In genomic region chr5:145365464-145365863, GRCh38 we compare ENCODE assay signal across 20 cellular contexts.
DNase-seq lines count a peak whose midpoint lies in the region; ATAC-seq and TF ChIP-seq lines count a peak whose summit lies in the region.
"Had no signal": no experiment of that assay in that cellular context is flagged by ENCODE, and none has a peak within 500 bp of the region (broad histone marks: within the 10 kb centered on the region; RNA-seq: fewer than 3 reads in every experiment).

No MANE protein-coding gene starts in this region.

- H3K23ac ChIP-seq in IMR-90 (ENCODE audit: low read depth, low read length) = no peak overlapping the region

- H3K27ac ChIP-seq in heart right ventricle = no peak overlapping the region
- no peak overlapping the region for H3K27ac ChIP-seq in right cardiac atrium (ENCODE audit: low read length)
- H3K27ac ChIP-seq in IMR-90 (ENCODE audit: insufficient read depth, low read length) = no peak overlapping the region
- no peak overlapping the region for H3K27ac ChIP-seq in osteoblast (ENCODE audit: low read depth, low read length)

- H2BK5ac ChIP-seq in IMR-90 (ENCODE audit: low read depth, low read length, poor library complexity, severe bottlenecking) = peak overlapping the region; percentile 53

- H3K4ac ChIP-seq in IMR-90 (ENCODE audit: low read depth, low read length) = peak overlapping the region; percentile 67

- H2AK5ac ChIP-seq in IMR-90 (ENCODE audit: low read depth, low read length) = peak overlapping the region; percentile 48; the same call in 1 of the 2 replicates

- H3K9me1 ChIP-seq in IMR-90 (ENCODE audit: insufficient read depth, low read length) = no peaks in the 10 kb centered on the region

- BruUV-seq in IMR-90 (replicated peaks; lab: Mats Ljungman, UMichigan) = no TSS peak

- no peaks in the 10 kb centered on the region for H3K4me1 Mint-ChIP-seq in nephron progenitor cell
- H3K4me1 Mint-ChIP-seq: CD4-positive, CD25-positive, alpha-beta regulatory T cell; GM23338; H9 had no signal

- in situ Hi-C loops in IMR-90 (cut with MboI; ENCODE audit: low sequenced_read_pairs) = no loop called here

- no peak overlapping the region for H3K4me3 Mint-ChIP-seq in nephron progenitor cell
- H3K4me3 Mint-ChIP-seq: CD4-positive, CD25-positive, alpha-beta regulatory T cell; CD8-positive, alpha-beta T cell; GM23338; H9 had no signal

- no peak for TF ChIP-seq POLR2A in IMR-90 (IDR thresholded peaks at IDR 0.05; ENCODE audit: low read depth, low read length)

- no peaks in the 10 kb centered on the region for H4K20me1 ChIP-seq in IMR-90 (ENCODE audit: insufficient read depth, low read length)
- no peaks in the 10 kb centered on the region for H4K20me1 ChIP-seq in osteoblast (ENCODE audit: insufficient read depth, low read length)

- H2AK9ac ChIP-seq in IMR-90 (replicated peaks; ENCODE audit: low read depth, low read length, poor library complexity) = no peak overlapping the region

- no peak overlapping the region for H3K4me2 ChIP-seq in IMR-90 (ENCODE audit: low read depth, low read length)
- H3K4me2 ChIP-seq in osteoblast (ENCODE audit: insufficient read depth, low read length) = no peak overlapping the region
- H3K4me2 ChIP-seq: GM23338 had no signal

- intact Hi-C loops in heart right ventricle (cut with DNase I) = loop anchor here in 1 of 10 donors (10.0 kb wide), 1 partner anchor 369 kb away; no protein-coding TSS in a partner anchor
- intact Hi-C loops in right cardiac atrium (cut with DNase I) = no loop called here
- intact Hi-C loops in IMR-90 (cut with micrococcal nuclease) = no loop called here

- H3K4me1 ChIP-seq in heart right ventricle (no peaks in the 10 kb centered on the region), right cardiac atrium (ENCODE audit: control insufficient read depth, insufficient read depth, low read length) (no peaks in the 10 kb centered on the region), IMR-90 (ENCODE audit: control insufficient read depth, insufficient read depth, low read length) (peaks cover 9% of the 10 kb centered on the region), osteoblast (ENCODE audit: insufficient read depth, low read length) (peaks cover 41% of the 10 kb centered on the region)
- H3K4me1 ChIP-seq: Caco-2 had no signal

- POLR2A ChIA-PET in IMR-90 (lab: Charles Lee; ENCODE audit: unreplicated experiment) = no interaction called here

- H2BK120ac ChIP-seq in IMR-90 (ENCODE audit: low read depth, low read length) = peak overlapping the region; percentile 91

- H3K27me3 Mint-ChIP-seq in nephron progenitor cell (ENCODE audit: low read depth, poor library complexity) = no peaks in the 10 kb centered on the region
- H3K27me3 Mint-ChIP-seq: CD4-positive, CD25-positive, alpha-beta regulatory T cell had no signal

- no peak overlapping the region for H3K4me3 ChIP-seq in heart right ventricle
- H3K4me3 ChIP-seq in right cardiac atrium (ENCODE audit: low read length) = no peak overlapping the region
- H3K4me3 ChIP-seq in IMR-90 (ENCODE audit: insufficient read depth, low read depth, low read length) = no peak overlapping the region
- H3K4me3 ChIP-seq in osteoblast (ENCODE audit: insufficient read depth, low read length) = no peak overlapping the region
- H3K4me3 ChIP-seq: GM12878, GM23338 had no signal

- H3K79me2 ChIP-seq in osteoblast (ENCODE audit: insufficient read depth, low read length) = no peaks in the 10 kb centered on the region

- no peak for TF ChIP-seq RAD21 in IMR-90 (IDR thresholded peaks at IDR 0.05; ENCODE audit: low read length)

- WGBS in heart right ventricle, 2 donors = 53 to 54% methylated on average over 3 of the region's 3 CpGs
- WGBS in right cardiac atrium = 63% methylated on average over 3 of the region's 3 CpGs
- 100% methylated on average over 1 of the region's 3 CpGs; no CpG with 5 or more reads in 1 of the 2 experiments for WGBS in IMR-90 (ENCODE audit: extremely low coverage in 2 of 2, insufficient read length in 1 of 2), 2 experiments

- H4K91ac ChIP-seq in IMR-90 (ENCODE audit: insufficient read depth, low read depth, low read length) = peak overlapping the region; percentile 62; the same call in 1 of the 2 replicates

- H2BK20ac ChIP-seq in IMR-90 (ENCODE audit: low read depth, low read length) = peak overlapping the region; percentile 92

- peak overlapping the region in 1 of 2 experiments; percentile 54; a peak in 2 of 4 replicates for H4K8ac ChIP-seq in IMR-90 (ENCODE audit: low read depth in 2 of 2, low read length in 2 of 2)

- ATAC-seq in heart right ventricle (peak in 5 of 8 donors; percentile 35 to 81 (median 55)), right cardiac atrium (no peak), IMR-90 (ENCODE audit: low read depth) (no peak), GM18873 (IDR thresholded peaks at IDR 0.05; ENCODE audit: low FRiP score, unreplicated experiment) (no peak), HG03432 (IDR thresholded peaks at IDR 0.05; ENCODE audit: unreplicated experiment) (no peak)
- ATAC-seq: CD8-positive, alpha-beta T cell; GM12878; GM23338; HCT116 had no signal

- DNase-seq in heart right ventricle (no peak), right cardiac atrium (no peak), IMR-90 (no peak), astrocyte of the hippocampus (ENCODE audit: low read depth, low spot score) (peak; percentile 13), osteoblast (ENCODE audit: insufficient read length, low spot score, missing footprints) (no peak), nephron progenitor cell (no peak)
- DNase-seq: C1 segment of cervical spinal cord; Caco-2; CD4-positive, CD25-positive, alpha-beta regulatory T cell; CD8-positive, alpha-beta T cell; DMS153; DND-41; EL; GDM1; H9 had no signal

- H3K36me3 Mint-ChIP-seq in nephron progenitor cell (ENCODE audit: low read depth) = no peaks in the 10 kb centered on the region
- H3K36me3 Mint-ChIP-seq: CD4-positive, CD25-positive, alpha-beta regulatory T cell; CD8-positive, alpha-beta T cell had no signal

- dilution Hi-C loops in IMR-90 (cut with HindIII; ENCODE audit: low sequenced_read_pairs, unreplicated experiment) = no loop called here

- 0 out of 2 replicates have a peak overlapping the region, but pooled peaks have one; percentile 19 for H3K14ac ChIP-seq in IMR-90 (replicated peaks; ENCODE audit: low read depth, low read length)

- peak overlapping the region; percentile 68; the same call in 1 of the 3 replicates for H2BK15ac ChIP-seq in IMR-90 (ENCODE audit: low read depth, low read length)

- H3K18ac ChIP-seq in IMR-90 (ENCODE audit: low read depth, low read length) = peak overlapping the region; percentile 87; the same call in 1 of the 2 replicates

- CTCF ChIA-PET in IMR-90 (lab: Yijun Ruan, JAX) = no interaction called here

- peaks cover 0 to 20% (median 0%) of the 10 kb centered on the region in 11 donors for H3K9me3 ChIP-seq in heart right ventricle
- H3K9me3 ChIP-seq in right cardiac atrium (ENCODE audit: control insufficient read depth, low read length) = no peaks in the 10 kb centered on the region
- 0 out of 2 replicates have a peak, but pooled peaks cover 2% of the 10 kb centered on the region for H3K9me3 ChIP-seq in IMR-90 (ENCODE audit: control insufficient read depth, insufficient read depth, low read length)
- H3K9me3 ChIP-seq in osteoblast (ENCODE audit: low read depth, low read length) = no peaks in the 10 kb centered on the region
- H3K9me3 ChIP-seq: Caco-2 had no signal

- no peak overlapping the region for H3K27ac Mint-ChIP-seq in nephron progenitor cell
- H3K27ac Mint-ChIP-seq: CD4-positive, CD25-positive, alpha-beta regulatory T cell; CD8-positive, alpha-beta T cell; GM23338; H9 had no signal

- H3K56ac ChIP-seq in IMR-90 (ENCODE audit: extremely low read depth, insufficient read depth, low read length) = no peak overlapping the region; the same call in 1 of the 2 replicates

- H3K36me3 ChIP-seq in heart right ventricle = no peaks in the 10 kb centered on the region
- no peaks in the 10 kb centered on the region for H3K36me3 ChIP-seq in IMR-90 (ENCODE audit: control insufficient read depth, insufficient read depth, low read length)
- H3K36me3 ChIP-seq in osteoblast (ENCODE audit: insufficient read depth, low read length) = no peaks in the 10 kb centered on the region

- peak overlapping the region; percentile 52; the same call in 1 of the 2 replicates for H4K5ac ChIP-seq in IMR-90 (ENCODE audit: low read depth, low read length)

- H3K79me1 ChIP-seq in IMR-90 (ENCODE audit: low read depth in 1 of 2, low read length in 2 of 2) = no peaks in the 10 kb centered on the region

- H3K9ac ChIP-seq in IMR-90 (ENCODE audit: low read depth, low read length) = no peak overlapping the region

- H3K27me3 ChIP-seq in heart right ventricle (no peaks in the 10 kb centered on the region), right cardiac atrium (ENCODE audit: control insufficient read depth, insufficient read depth) (no peaks in the 10 kb centered on the region), IMR-90 (ENCODE audit: control insufficient read depth, insufficient read depth, low read length) (no peaks in the 10 kb centered on the region), osteoblast (ENCODE audit: insufficient read depth, low read length) (no peaks in the 10 kb centered on the region)

- H3K9me3 Mint-ChIP-seq in nephron progenitor cell = peaks cover 3% of the 10 kb centered on the region
- H3K9me3 Mint-ChIP-seq: GM23338 had no signal

- H2AFZ ChIP-seq in IMR-90 (replicated peaks; ENCODE audit: low read length, poor library complexity) = no peak overlapping the region
- peak overlapping the region; percentile 26 for H2AFZ ChIP-seq in osteoblast (ENCODE audit: low read length)
- H2AFZ ChIP-seq: GM23338 had no signal

- TF ChIP-seq CTCF in heart right ventricle (IDR thresholded peaks at IDR 0.05) (no peak), IMR-90 (conservative IDR thresholded peaks at IDR 0.05; ENCODE audit: low read depth, low read length) (no peak), osteoblast (IDR thresholded peaks at IDR 0.05; ENCODE audit: extremely low read depth, low read depth, low read length) (no peak), nephron progenitor cell (IDR thresholded peaks at IDR 0.05) (no peak)

TF ChIP-seq in IMR-90, 13 proteins besides CTCF, POLR2A, EP300 and RAD21 (continues in another document):
- TF ChIP-seq MAZ (IDR thresholded peaks at IDR 0.05; ENCODE audit: borderline replicate concordance, low read depth, low read length) = no peak
- TF ChIP-seq ELK1 (IDR thresholded peaks at IDR 0.05; ENCODE audit: borderline replicate concordance, low read depth, low read length) = no peak
- TF ChIP-seq RFX5 (IDR thresholded peaks at IDR 0.05; ENCODE audit: low read depth, low read length) = no peak

Comparison
In these comparisons a context has a peak if more than half of its experiments do, and no peak if none do; other contexts are left out.
1. ATAC-seq: peak in heart right ventricle (5 of 8); none in right cardiac atrium (0 of 2), IMR-90 (single experiment), GM18873 (single experiment) and HG03432 (single experiment).